In genomic region chr3:126542340-126543241, GRCh38 we compare ENCODE assay signal across 2 cellular contexts.
TF ChIP-seq lines count a peak whose summit lies in the region.

No MANE protein-coding gene starts in this region.

TF ChIP-seq in SK-N-SH, 30 proteins besides CTCF, POLR2A, EP300 and RAD21 (continued from another document):
- no peak for TF ChIP-seq MAX (IDR thresholded peaks at IDR 0.05; ENCODE audit: low read depth)
- TF ChIP-seq NRF1 (IDR thresholded peaks at IDR 0.05; ENCODE audit: low read depth, low read length): no peak
- TF ChIP-seq NFIC (IDR thresholded peaks at IDR 0.05; ENCODE audit: borderline replicate concordance): no peak
- no peak for TF ChIP-seq FOSL2 (IDR thresholded peaks at IDR 0.05; ENCODE audit: borderline replicate concordance, low read depth)
- TF ChIP-seq RXRA (IDR thresholded peaks at IDR 0.05; ENCODE audit: borderline replicate concordance, low read depth): no peak
- TF ChIP-seq REST (IDR thresholded peaks at IDR 0.05; ENCODE audit: low read depth, low read length): no peak
- TF ChIP-seq TAF1 (IDR thresholded peaks at IDR 0.05; ENCODE audit: borderline replicate concordance, low read depth, low read length): no peak
- TF ChIP-seq IRF3 (IDR thresholded peaks at IDR 0.05; ENCODE audit: low read depth, low read length): no peak
- TF ChIP-seq POLR2AphosphoS5 (IDR thresholded peaks at IDR 0.05; ENCODE audit: low read depth, low read length): no peak
- no peak for TF ChIP-seq RFX5 (IDR thresholded peaks at IDR 0.05; ENCODE audit: low read length)
- TF ChIP-seq GABPA (IDR thresholded peaks at IDR 0.05; ENCODE audit: low read depth): no peak
- TF ChIP-seq FOXM1 (IDR thresholded peaks at IDR 0.05; ENCODE audit: low read depth): no peak
- TF ChIP-seq EZH2phosphoT487 (IDR thresholded peaks at IDR 0.05; ENCODE audit: borderline replicate concordance, low read depth): no peak
- no peak for TF ChIP-seq USF2 (IDR thresholded peaks at IDR 0.05; ENCODE audit: borderline replicate concordance, low read depth, low read length)

TF ChIP-seq in SK-N-SH treated with all-trans-retinoic acid at 6 μM for 48 hours, 23 proteins besides CTCF, POLR2A, EP300 and RAD21 (continued from another document):
- TF ChIP-seq POU6F1 (CRISPR knock-in tag; IDR thresholded peaks at IDR 0.05; ENCODE audit: borderline replicate concordance, low read depth) (no peak), PATZ1 (CRISPR knock-in tag; IDR thresholded peaks at IDR 0.05; ENCODE audit: borderline replicate concordance) (no peak), ISL1 (CRISPR knock-in tag; IDR thresholded peaks at IDR 0.05) (no peak), BACH2 (CRISPR knock-in tag; IDR thresholded peaks at IDR 0.05; ENCODE audit: borderline replicate concordance) (no peak), OSR1 (CRISPR knock-in tag; IDR thresholded peaks at IDR 0.05) (no peak)
